ENCODE assay signal across 8 cellular contexts in the genomic region with DNA sequence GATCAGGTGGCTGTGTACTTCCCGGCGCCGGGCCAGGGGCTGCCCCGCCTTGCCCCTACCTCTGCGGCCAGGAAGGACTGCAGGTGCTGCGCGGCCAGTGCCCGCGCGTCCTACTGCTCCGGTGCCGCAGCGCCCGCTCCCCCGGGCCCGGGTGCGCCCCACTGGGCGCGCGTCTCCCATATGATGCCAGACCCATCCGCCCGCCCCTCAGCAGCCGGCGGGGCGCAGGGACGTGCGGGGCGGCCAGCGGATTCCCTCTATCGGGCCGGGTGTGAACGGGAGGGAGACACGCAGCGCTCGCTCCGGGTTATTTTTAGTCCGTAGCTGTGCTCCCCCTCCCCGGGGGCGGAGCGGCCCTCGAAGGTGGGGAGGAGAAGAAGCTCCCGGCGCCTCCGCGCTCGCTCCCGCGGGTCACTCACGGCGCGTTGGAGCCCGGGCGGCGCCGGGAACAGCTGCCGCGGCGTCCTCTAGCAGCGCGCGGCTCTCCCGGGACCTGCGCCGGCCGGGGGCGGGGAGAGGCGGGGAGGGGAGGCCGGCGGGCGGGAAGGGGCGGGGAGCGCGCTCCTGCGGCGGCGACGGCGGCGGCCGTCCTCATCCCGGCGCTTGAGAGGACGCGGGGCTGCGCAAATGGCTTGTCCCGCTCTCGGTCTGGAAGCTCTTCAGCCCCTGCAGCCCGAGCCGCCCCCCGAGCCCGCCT.
DNase-seq lines count a peak whose midpoint lies in the region; ATAC-seq and TF ChIP-seq lines count a peak whose summit lies in the region.

No MANE protein-coding gene starts in this region.

- H3K4me3 Mint-ChIP-seq in nephron, result peak overlapping the region; percentile 87 to 90 (median 88)

- no peaks in the 10 kb centered on the region for H3K9me3 ChIP-seq in SK-N-MC (ENCODE audit: low read depth, low read length)

- DNase-seq in DMS 273 (lab: John Stamatoyannopoulos, UW; ENCODE audit: unreplicated experiment) (peak; percentile 96), SK-N-MC (ENCODE audit: low read depth, low spot score) (no peak), fibroblast of the aortic adventitia (ENCODE audit: low read depth) (peak; percentile 29), cortex of kidney (lab: John Stamatoyannopoulos, UW) (no peak)

- no peak for ATAC-seq in HG02840 (IDR thresholded peaks at IDR 0.05; ENCODE audit: low FRiP score, unreplicated experiment)
- no peak for ATAC-seq in HG02763 (IDR thresholded peaks at IDR 0.05; ENCODE audit: unreplicated experiment)

- TF ChIP-seq EP300 in Ishikawa (IDR thresholded peaks at IDR 0.05; ENCODE audit: borderline replicate concordance), result no peak

- TF ChIP-seq RAD21 in Ishikawa (IDR thresholded peaks at IDR 0.05; ENCODE audit: low read depth), result no peak

- no peak for TF ChIP-seq CTCF in fibroblast of the aortic adventitia (IDR thresholded peaks at IDR 0.05; ENCODE audit: insufficient read depth, low read length)
- no peak for TF ChIP-seq CTCF in nephron (IDR thresholded peaks at IDR 0.05; ENCODE audit: unreplicated experiment in 3 of 3)

- peak overlapping the region; percentile 53 for H3K9ac ChIP-seq in SK-N-MC (ENCODE audit: insufficient read length)

- peak overlapping the region; percentile 83 for H3K4me3 ChIP-seq in SK-N-MC
- H3K4me3 ChIP-seq in fibroblast of the aortic adventitia (ENCODE audit: low read depth, low read length), result peak overlapping the region; percentile 68

- H3K9me3 Mint-ChIP-seq in nephron, result no peaks in the 10 kb centered on the region

- peaks cover 46% of the 10 kb centered on the region for H3K27me3 Mint-ChIP-seq in nephron (ENCODE audit: low read depth)

- peak overlapping the region in 1 of 3 experiments; percentile 31 for H3K27ac Mint-ChIP-seq in nephron

- H3K36me3 ChIP-seq in SK-N-MC (ENCODE audit: insufficient read depth, low read length), result no peaks in the 10 kb centered on the region

- no peak overlapping the region for H3K27ac ChIP-seq in SK-N-MC

- H3K4me1 Mint-ChIP-seq in nephron, result peaks cover 37% of the 10 kb centered on the region

- H3K36me3 Mint-ChIP-seq in nephron (ENCODE audit: low read depth), result no peaks in the 10 kb centered on the region

TF ChIP-seq in Ishikawa, 13 proteins besides CTCF, POLR2A, EP300 and RAD21:
- TF ChIP-seq, protein P1, sequence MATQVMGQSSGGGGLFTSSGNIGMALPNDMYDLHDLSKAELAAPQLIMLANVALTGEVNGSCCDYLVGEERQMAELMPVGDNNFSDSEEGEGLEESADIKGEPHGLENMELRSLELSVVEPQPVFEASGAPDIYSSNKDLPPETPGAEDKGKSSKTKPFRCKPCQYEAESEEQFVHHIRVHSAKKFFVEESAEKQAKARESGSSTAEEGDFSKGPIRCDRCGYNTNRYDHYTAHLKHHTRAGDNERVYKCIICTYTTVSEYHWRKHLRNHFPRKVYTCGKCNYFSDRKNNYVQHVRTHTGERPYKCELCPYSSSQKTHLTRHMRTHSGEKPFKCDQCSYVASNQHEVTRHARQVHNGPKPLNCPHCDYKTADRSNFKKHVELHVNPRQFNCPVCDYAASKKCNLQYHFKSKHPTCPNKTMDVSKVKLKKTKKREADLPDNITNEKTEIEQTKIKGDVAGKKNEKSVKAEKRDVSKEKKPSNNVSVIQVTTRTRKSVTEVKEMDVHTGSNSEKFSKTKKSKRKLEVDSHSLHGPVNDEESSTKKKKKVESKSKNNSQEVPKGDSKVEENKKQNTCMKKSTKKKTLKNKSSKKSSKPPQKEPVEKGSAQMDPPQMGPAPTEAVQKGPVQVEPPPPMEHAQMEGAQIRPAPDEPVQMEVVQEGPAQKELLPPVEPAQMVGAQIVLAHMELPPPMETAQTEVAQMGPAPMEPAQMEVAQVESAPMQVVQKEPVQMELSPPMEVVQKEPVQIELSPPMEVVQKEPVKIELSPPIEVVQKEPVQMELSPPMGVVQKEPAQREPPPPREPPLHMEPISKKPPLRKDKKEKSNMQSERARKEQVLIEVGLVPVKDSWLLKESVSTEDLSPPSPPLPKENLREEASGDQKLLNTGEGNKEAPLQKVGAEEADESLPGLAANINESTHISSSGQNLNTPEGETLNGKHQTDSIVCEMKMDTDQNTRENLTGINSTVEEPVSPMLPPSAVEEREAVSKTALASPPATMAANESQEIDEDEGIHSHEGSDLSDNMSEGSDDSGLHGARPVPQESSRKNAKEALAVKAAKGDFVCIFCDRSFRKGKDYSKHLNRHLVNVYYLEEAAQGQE (IDR thresholded peaks at IDR 0.05; ENCODE audit: low read depth), result no peak
- no peak for TF ChIP-seq CEBPB (IDR thresholded peaks at IDR 0.05)
- no peak for TF ChIP-seq CREB1 (IDR thresholded peaks at IDR 0.05; ENCODE audit: low read depth)
- TF ChIP-seq, protein P2, sequence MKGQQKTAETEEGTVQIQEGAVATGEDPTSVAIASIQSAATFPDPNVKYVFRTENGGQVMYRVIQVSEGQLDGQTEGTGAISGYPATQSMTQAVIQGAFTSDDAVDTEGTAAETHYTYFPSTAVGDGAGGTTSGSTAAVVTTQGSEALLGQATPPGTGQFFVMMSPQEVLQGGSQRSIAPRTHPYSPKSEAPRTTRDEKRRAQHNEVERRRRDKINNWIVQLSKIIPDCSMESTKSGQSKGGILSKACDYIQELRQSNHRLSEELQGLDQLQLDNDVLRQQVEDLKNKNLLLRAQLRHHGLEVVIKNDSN (IDR thresholded peaks at IDR 0.05), result no peak
- no peak; the same call in 1 of the 2 replicates for TF ChIP-seq NFIC (IDR thresholded peaks at IDR 0.05)
- TF ChIP-seq ZBTB7A (IDR thresholded peaks at IDR 0.05; ENCODE audit: low read depth), result peak; percentile 57; the same call in 1 of the 2 replicates
- TF ChIP-seq YY1 (IDR thresholded peaks at IDR 0.05; ENCODE audit: low read depth), result no peak
- TF ChIP-seq FOXM1 (IDR thresholded peaks at IDR 0.05; ENCODE audit: borderline replicate concordance, low read depth), result no peak
- no peak for TF ChIP-seq TEAD4 (IDR thresholded peaks at IDR 0.05)
- TF ChIP-seq TAF1 (IDR thresholded peaks at IDR 0.05; ENCODE audit: low read depth), result 0 out of 2 replicates have a peak, but pooled peaks have one; percentile 22
- TF ChIP-seq, protein P3, sequence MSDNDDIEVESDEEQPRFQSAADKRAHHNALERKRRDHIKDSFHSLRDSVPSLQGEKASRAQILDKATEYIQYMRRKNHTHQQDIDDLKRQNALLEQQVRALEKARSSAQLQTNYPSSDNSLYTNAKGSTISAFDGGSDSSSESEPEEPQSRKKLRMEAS (IDR thresholded peaks at IDR 0.05), result no peak; the same call in 1 of the 2 replicates
- TF ChIP-seq EGR1 (IDR thresholded peaks at IDR 0.05), result peak; percentile 29; the same call in 1 of the 2 replicates
- TF ChIP-seq TCF12 (IDR thresholded peaks at IDR 0.05; ENCODE audit: low read depth), result no peak

Comparison
In these comparisons a context has a peak if more than half of its experiments do, and no peak if none do; other contexts are left out.
1. DNase-seq: peak in DMS 273 (single experiment) and fibroblast of the aortic adventitia (single experiment); none in SK-N-MC (single experiment) and cortex of kidney (single experiment).